1 cellular context compared by ENCODE assay signal in the genomic region with DNA sequence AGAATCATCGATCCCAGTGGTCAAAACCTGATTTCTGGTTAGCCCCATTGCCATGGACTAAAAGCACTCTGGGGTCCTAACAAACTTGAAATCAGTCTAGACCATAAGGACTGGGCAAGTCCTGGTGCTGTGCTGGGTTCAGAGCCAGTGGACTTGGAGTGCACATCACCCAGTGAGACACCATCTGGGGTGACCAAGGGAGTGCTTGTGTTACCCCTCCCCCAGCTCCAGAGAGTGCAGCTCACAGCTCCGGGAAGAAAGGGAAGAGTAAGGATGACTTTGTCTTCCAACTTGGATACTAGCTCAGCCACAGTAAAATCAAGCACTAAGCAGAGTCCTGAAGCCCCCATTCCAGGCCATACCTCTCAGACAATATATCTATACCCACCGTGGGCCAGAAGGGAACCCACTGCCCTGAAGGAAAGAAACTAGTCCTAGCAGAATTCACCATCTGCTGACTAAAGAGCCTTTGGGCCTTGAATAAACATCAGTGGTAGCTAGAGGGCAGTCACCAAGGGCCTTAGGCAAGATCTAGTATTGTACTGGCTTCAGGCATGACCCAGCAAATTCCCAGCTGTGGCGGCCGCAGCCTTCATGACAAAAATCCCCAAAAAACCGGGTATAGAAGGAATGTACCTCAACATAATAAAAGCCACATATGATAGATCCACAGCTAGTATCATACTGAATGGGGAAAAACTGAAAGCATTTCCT.
TF ChIP-seq lines count a peak whose summit lies in the region.

No MANE protein-coding gene starts in this region.

TF ChIP-seq in HepG2, 621 proteins besides CTCF, POLR2A, EP300 and RAD21 (continued from another document):
- TF ChIP-seq NFIB (CRISPR knock-in tag; IDR thresholded peaks at IDR 0.05; ENCODE audit: borderline replicate concordance) (no peak), GFI1 (CRISPR knock-in tag; IDR thresholded peaks at IDR 0.05; ENCODE audit: borderline replicate concordance) (no peak), ZNF713 (CRISPR knock-in tag; IDR thresholded peaks at IDR 0.05) (no peak), ZNF784 (CRISPR knock-in tag; IDR thresholded peaks at IDR 0.05; ENCODE audit: borderline replicate concordance) (no peak), BORCS8-MEF2B (CRISPR knock-in tag; IDR thresholded peaks at IDR 0.05) (no peak)
- TF ChIP-seq, protein P1, sequence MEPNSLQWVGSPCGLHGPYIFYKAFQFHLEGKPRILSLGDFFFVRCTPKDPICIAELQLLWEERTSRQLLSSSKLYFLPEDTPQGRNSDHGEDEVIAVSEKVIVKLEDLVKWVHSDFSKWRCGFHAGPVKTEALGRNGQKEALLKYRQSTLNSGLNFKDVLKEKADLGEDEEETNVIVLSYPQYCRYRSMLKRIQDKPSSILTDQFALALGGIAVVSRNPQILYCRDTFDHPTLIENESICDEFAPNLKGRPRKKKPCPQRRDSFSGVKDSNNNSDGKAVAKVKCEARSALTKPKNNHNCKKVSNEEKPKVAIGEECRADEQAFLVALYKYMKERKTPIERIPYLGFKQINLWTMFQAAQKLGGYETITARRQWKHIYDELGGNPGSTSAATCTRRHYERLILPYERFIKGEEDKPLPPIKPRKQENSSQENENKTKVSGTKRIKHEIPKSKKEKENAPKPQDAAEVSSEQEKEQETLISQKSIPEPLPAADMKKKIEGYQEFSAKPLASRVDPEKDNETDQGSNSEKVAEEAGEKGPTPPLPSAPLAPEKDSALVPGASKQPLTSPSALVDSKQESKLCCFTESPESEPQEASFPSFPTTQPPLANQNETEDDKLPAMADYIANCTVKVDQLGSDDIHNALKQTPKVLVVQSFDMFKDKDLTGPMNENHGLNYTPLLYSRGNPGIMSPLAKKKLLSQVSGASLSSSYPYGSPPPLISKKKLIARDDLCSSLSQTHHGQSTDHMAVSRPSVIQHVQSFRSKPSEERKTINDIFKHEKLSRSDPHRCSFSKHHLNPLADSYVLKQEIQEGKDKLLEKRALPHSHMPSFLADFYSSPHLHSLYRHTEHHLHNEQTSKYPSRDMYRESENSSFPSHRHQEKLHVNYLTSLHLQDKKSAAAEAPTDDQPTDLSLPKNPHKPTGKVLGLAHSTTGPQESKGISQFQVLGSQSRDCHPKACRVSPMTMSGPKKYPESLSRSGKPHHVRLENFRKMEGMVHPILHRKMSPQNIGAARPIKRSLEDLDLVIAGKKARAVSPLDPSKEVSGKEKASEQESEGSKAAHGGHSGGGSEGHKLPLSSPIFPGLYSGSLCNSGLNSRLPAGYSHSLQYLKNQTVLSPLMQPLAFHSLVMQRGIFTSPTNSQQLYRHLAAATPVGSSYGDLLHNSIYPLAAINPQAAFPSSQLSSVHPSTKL (CRISPR knock-in tag; IDR thresholded peaks at IDR 0.05), result no peak
